13 cellular contexts compared by ENCODE assay signal in genomic region chr3:52268036-52268435, GRCh38. TPM values are rescaled to one million over a fixed set of nuclear protein-coding genes. Genes with fewer than 3 reads are reported as not detected.
DNase-seq lines count a peak whose midpoint lies in the region; ATAC-seq and TF ChIP-seq lines count a peak whose summit lies in the region.
"Had no signal": no experiment of that assay in that cellular context is flagged by ENCODE, and none has a peak within 500 bp of the region (broad histone marks: within the 10 kb centered on the region; RNA-seq: fewer than 3 reads in every experiment).

No MANE protein-coding gene starts in this region.

- no peak for ATAC-seq in GM21526 (IDR thresholded peaks at IDR 0.05; ENCODE audit: low FRiP score, unreplicated experiment)

- H3K9me3 ChIP-seq in endodermal cell (ENCODE audit: control insufficient read depth, low read length): no peaks in the 10 kb centered on the region
- H3K9me3 ChIP-seq: SJSA1, tibial nerve had no signal

- H3K4me1 ChIP-seq in endodermal cell (ENCODE audit: control insufficient read depth, insufficient read depth, low read length): no peaks in the 10 kb centered on the region

- peak overlapping the region; percentile 65 for H3K27ac Mint-ChIP-seq in endodermal cell

- H3K9me3 Mint-ChIP-seq in endodermal cell: no peaks in the 10 kb centered on the region

- H3K4me1 Mint-ChIP-seq in endodermal cell: no peaks in the 10 kb centered on the region

- TF ChIP-seq CTCF in endodermal cell (conservative IDR thresholded peaks at IDR 0.05): no peak

- DNase-seq in T follicular helper cell (ENCODE audit: low read depth): peak; percentile 49
- DNase-seq in activated T-cell treated with anti-CD3 and anti-CD28 coated beads for 4 hours: peak; percentile 47
- no peak for DNase-seq in endodermal cell
- DNase-seq in stimulated activated CD4-positive, alpha-beta T cell treated with anti-CD3 and anti-CD28 coated beads, Interleukin-4, amount 100 ng/mL, for 4 hours: peak; percentile 52 to 74
- no peak for DNase-seq in NCI-H146 (lab: John Stamatoyannopoulos, UW)
- no peak for DNase-seq in NCI-H1417 treated with DMSO at 0.1 percent for 48 hours (lab: John Stamatoyannopoulos, UW)
- no peak for DNase-seq in NCI-H2107 (lab: John Stamatoyannopoulos, UW)
- DNase-seq: left cardiac atrium, NCI-H82 had no signal

- H3K27me3 ChIP-seq in endodermal cell (ENCODE audit: control insufficient read depth, insufficient read depth, low read length, poor library complexity, severe bottlenecking): no peaks in the 10 kb centered on the region
- H3K27me3 ChIP-seq: SJSA1, tibial nerve had no signal

- WGBS in endodermal cell (ENCODE audit: insufficient coverage in 1 of 2, insufficient read length in 1 of 2), 2 experiments: 98 to 100% methylated on average over 1 to 7 of the region's 7 CpGs

- H3K27me3 Mint-ChIP-seq in endodermal cell (ENCODE audit: insufficient read depth): no peaks in the 10 kb centered on the region

- peaks cover 90% of the 10 kb centered on the region for H3K36me3 ChIP-seq in endodermal cell (ENCODE audit: control insufficient read depth, insufficient read depth, low read length)

- H3K9ac ChIP-seq in endodermal cell (ENCODE audit: extremely low read depth, low read length, poor library complexity, severe bottlenecking): no peak overlapping the region

- H3K4me3 Mint-ChIP-seq in endodermal cell: no peak overlapping the region

- no peak overlapping the region for H3K27ac ChIP-seq in endodermal cell (ENCODE audit: low read depth, low read length)
- H3K27ac ChIP-seq: SJSA1 had no signal

- H3K36me3 Mint-ChIP-seq in endodermal cell (ENCODE audit: low read depth): peaks cover 76% of the 10 kb centered on the region

- H3K4me3 ChIP-seq in endodermal cell (ENCODE audit: low read length): no peak overlapping the region
- H3K4me3 ChIP-seq: SJSA1, tibial nerve had no signal

RNA-seq across cellular contexts. Expression of gene WDR82, which starts 10.4 kb away (rescaled TPM):
- 10 to 100 TPM; 78.4 to 84.2 TPM for total RNA-seq in endodermal cell
- 95.1 TPM for polyA plus RNA-seq in endodermal cell (2013, experiment 1 of 2)
- 88.3 TPM for polyA plus RNA-seq in endodermal cell (2013, experiment 2 of 2)

RNA-seq across cellular contexts. Expression of gene GLYCTK, which starts 19.6 kb away (rescaled TPM):
- total RNA-seq in endodermal cell: 10 to 100 TPM; 21.7 to 28.4 TPM
- polyA plus RNA-seq in endodermal cell (2013, experiment 1 of 2): 5.8 TPM
- polyA plus RNA-seq in endodermal cell (2013, experiment 2 of 2): 7.1 TPM

RNA-seq across cellular contexts. Expression of gene PPM1M, which starts 22.5 kb away (rescaled TPM):
- 1 to 10 TPM; 6.7 to 6.8 TPM for total RNA-seq in endodermal cell
- polyA plus RNA-seq in endodermal cell (2013, experiment 1 of 2): 4.8 TPM
- 3.8 TPM for polyA plus RNA-seq in endodermal cell (2013, experiment 2 of 2)

RNA-seq across cellular contexts. Expression of gene TWF2, which starts 29.1 kb away (rescaled TPM):
- total RNA-seq in endodermal cell: 10 to 100 TPM; 40.7 to 41.9 TPM
- polyA plus RNA-seq in endodermal cell (2013, experiment 1 of 2): 32.6 TPM
- polyA plus RNA-seq in endodermal cell (2013, experiment 2 of 2): 27.3 TPM

RNA-seq across cellular contexts. Expression of gene TLR9, which starts 42.6 kb away (rescaled TPM):
- total RNA-seq in endodermal cell: under 1 TPM in 1 of 2 donors, not detected in 1; 0.11 TPM
- 0.18 TPM for polyA plus RNA-seq in endodermal cell (2013, experiment 1 of 2)
- polyA plus RNA-seq in endodermal cell (2013, experiment 2 of 2): 0.17 TPM
- total RNA-seq: osteoblast, SJSA1 had no signal

Comparison
In these comparisons a context has a peak if more than half of its experiments do, and no peak if none do; other contexts are left out.
1. DNase-seq: peak in T follicular helper cell (single experiment), activated T-cell treated with anti-CD3 and anti-CD28 coated beads for 4 hours (single experiment) and stimulated activated CD4-positive, alpha-beta T cell treated with anti-CD3 and anti-CD28 coated beads, Interleukin-4, amount 100 ng/mL, for 4 hours (2 of 2); none in endodermal cell (single experiment), NCI-H146 (single experiment), NCI-H1417 treated with DMSO at 0.1 percent for 48 hours (single experiment) and NCI-H2107 (single experiment).